Comparison of ENCODE assay signal across 24 cellular contexts in genomic region chr1:243938146-243938676, GRCh38.
"Had no signal": no experiment of that assay in that cellular context is flagged by ENCODE, and none has a peak within 500 bp of the region (broad histone marks: within the 10 kb centered on the region; RNA-seq: fewer than 3 reads in every experiment).

No MANE protein-coding gene starts in this region.

- H3K4me3 Mint-ChIP-seq: naive thymus-derived CD8-positive, alpha-beta T cell; neural progenitor cell had no signal

- H3K36me3 Mint-ChIP-seq: neural progenitor cell had no signal

- H3K27ac ChIP-seq: dorsolateral prefrontal cortex, heart right ventricle, neural progenitor cell, ovary, right atrium auricular region, sigmoid colon, skin epidermis, tibial nerve, upper lobe of right lung, vagina had no signal

- H3K4me1 ChIP-seq: right atrium auricular region, sigmoid colon, upper lobe of right lung, vagina had no signal

- H3K4me1 Mint-ChIP-seq: naive thymus-derived CD8-positive, alpha-beta T cell had no signal

- FAIRE-seq: frontal cortex, islet of Langerhans had no signal

- H2AFZ ChIP-seq: neural progenitor cell had no signal

- H3K4me3 ChIP-seq: dorsolateral prefrontal cortex, heart right ventricle, mucosa of descending colon, neural progenitor cell, ovary, right atrium auricular region, sigmoid colon, skin epidermis, tibial nerve, upper lobe of right lung, vagina had no signal

- ATAC-seq: esophagus mucosa; heart right ventricle; mucosa of descending colon; naive thymus-derived CD8-positive, alpha-beta T cell; upper lobe of right lung had no signal

- DNase-seq: cortex of kidney; dorsolateral prefrontal cortex; effector CD8-positive, alpha-beta T cell; heart right ventricle; hypothalamus; kidney glomerular epithelial cell; mammary epithelial cell; mucosa of descending colon; naive thymus-derived CD8-positive, alpha-beta T cell; nucleus accumbens; ovary; sigmoid colon; stimulated activated CD4-positive, alpha-beta T cell treated with anti-CD3 and anti-CD28 coated beads, Interleukin-2, amount 100 ng/mL, for 24 hours; stimulated activated CD4-positive, alpha-beta T cell treated with anti-CD3 and anti-CD28 coated beads, Interleukin-4, amount 100 ng/mL, for 4 hours; stimulated activated naive CD4-positive, alpha-beta T cell; upper lobe of right lung had no signal

- H3K9ac ChIP-seq: neural progenitor cell had no signal

- H3K27me3 ChIP-seq: dorsolateral prefrontal cortex, neural progenitor cell, ovary, right atrium auricular region, upper lobe of right lung, vagina had no signal

- H3K27ac Mint-ChIP-seq: neural progenitor cell had no signal

- H3K9me3 ChIP-seq: mucosa of descending colon, ovary, upper lobe of right lung, vagina had no signal

- H3K36me3 ChIP-seq: heart right ventricle, neural progenitor cell, ovary, right atrium auricular region, sigmoid colon, tibial nerve, upper lobe of right lung, vagina had no signal

- H3K4me2 ChIP-seq: neural progenitor cell had no signal
